Comparison of ENCODE assay signal across 1 cellular context in the genomic region with DNA sequence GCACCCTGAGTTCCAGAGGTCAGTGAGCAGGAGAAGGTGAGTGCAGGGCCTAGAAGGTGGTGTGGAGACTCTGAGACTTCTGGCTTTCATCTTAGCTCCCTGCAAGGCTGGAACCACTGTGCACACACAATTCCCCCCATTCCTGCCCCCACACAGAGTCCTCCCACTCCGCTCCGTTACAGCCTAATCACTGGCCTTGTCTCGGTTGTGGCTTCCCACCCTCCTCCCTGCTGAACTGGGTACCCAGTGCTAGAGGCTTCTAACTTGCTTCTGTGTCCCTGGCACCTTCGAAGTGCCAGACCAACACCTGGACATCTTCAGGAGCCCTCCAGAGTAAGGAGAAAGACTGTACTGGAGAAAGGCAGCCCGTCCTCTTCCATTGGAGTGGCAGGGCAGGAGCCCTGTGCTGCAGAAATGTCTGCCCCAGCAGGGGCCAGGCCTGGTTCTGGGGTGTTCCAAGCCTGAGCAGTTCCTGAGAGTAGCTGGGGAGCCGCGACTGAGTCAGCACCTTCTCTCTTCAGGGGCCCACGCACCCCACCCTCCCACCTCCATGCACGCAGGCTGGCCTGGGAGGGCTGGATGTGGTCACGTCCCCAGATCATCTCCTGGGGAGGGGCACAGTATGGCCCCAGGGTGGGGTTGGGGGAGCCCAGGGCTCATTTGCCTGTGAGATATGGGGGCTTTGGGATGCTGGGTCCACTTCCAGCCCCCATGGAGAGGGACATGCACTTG.
TF ChIP-seq lines count a peak whose summit lies in the region.

No MANE protein-coding gene starts in this region.

TF ChIP-seq in HEK293, 187 proteins besides CTCF, POLR2A, EP300 and RAD21:
- peak; percentile 43; the same call in 1 of the 2 replicates for TF ChIP-seq EGR2 (tag by site-specific recombination; IDR thresholded peaks at IDR 0.05; ENCODE audit: low read depth)
- TF ChIP-seq ZFHX2 (tag by site-specific recombination; conservative IDR thresholded peaks at IDR 0.05), result 0 out of 2 replicates have a peak, but pooled peaks have one; percentile 30
- no peak for TF ChIP-seq ZBTB44 (tag by site-specific recombination; IDR thresholded peaks at IDR 0.05)
TF ChIP-seq in HEK293: peak in this region for 2.
